Comparison of ENCODE assay signal across 8 cellular contexts in the genomic region with DNA sequence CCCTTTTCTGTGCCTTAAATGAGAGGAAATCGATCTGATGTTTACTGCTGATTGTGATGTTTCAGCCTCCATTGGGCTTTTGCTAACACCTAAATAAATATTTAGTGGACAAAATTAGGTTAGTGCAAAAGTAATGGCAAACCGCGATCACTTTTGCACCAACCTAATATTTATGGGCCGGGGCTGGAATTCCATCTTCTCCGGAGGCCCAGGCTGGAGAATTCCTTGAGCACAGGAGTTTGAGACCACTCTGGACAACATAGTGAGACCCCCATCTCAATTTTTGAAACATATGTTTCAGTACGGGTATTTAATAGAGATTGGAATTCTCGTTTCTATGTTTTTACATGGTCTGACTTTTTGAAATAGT. TPM values are rescaled to one million over a fixed set of nuclear protein-coding genes. Genes with fewer than 3 reads are reported as not detected.
DNase-seq lines count a peak whose midpoint lies in the region; ATAC-seq and TF ChIP-seq lines count a peak whose summit lies in the region.

No MANE protein-coding gene starts in this region.

- WGBS in spleen, 5 donors, result 42 to 56% (median 45%) methylated on average over 7 of the region's 7 CpGs

- peak overlapping the region; percentile 98 for H3K27ac Mint-ChIP-seq in activated naive CD8-positive, alpha-beta T cell treated with anti-CD3 and anti-CD28 coated beads, Interleukin-2, amount 10 ng/mL, durations not matched to agents 7 days and 5 days

- H3K27me3 Mint-ChIP-seq in activated naive CD8-positive, alpha-beta T cell treated with anti-CD3 and anti-CD28 coated beads, Interleukin-2, amount 10 ng/mL, durations not matched to agents 7 days and 5 days, result no peaks in the 10 kb centered on the region

- ATAC-seq in activated naive CD8-positive, alpha-beta T cell treated with anti-CD3 and anti-CD28 coated beads, Interleukin-2, amount 10 ng/mL, durations not matched to agents 7 days and 5 days (ENCODE audit: low read depth), result no peak

- POLR2A ChIA-PET in activated naive CD8-positive, alpha-beta T cell treated with anti-CD3 and anti-CD28 coated beads, Interleukin-2, amount 10 ng/mL, durations not matched to agents 7 days and 5 days (lab: Charles Lee), result interaction anchor here (1.4 to 2.4 kb wide), 2 partner anchors 27 to 34 kb away, joined by 15 to 17 read pairs; a partner anchor contains a TSS

- peaks cover 6% of the 10 kb centered on the region for H3K4me1 Mint-ChIP-seq in activated naive CD8-positive, alpha-beta T cell treated with anti-CD3 and anti-CD28 coated beads, Interleukin-2, amount 10 ng/mL, durations not matched to agents 7 days and 5 days

- peaks cover 0 to 17% (median 11%) of the 10 kb centered on the region in 6 donors for H3K4me1 ChIP-seq in spleen

- H3K27me3 ChIP-seq in HL-60 (ENCODE audit: insufficient read depth, poor library complexity, severe bottlenecking), result no peaks in the 10 kb centered on the region
- no peaks in the 10 kb centered on the region for H3K27me3 ChIP-seq in spleen (replicated peaks in 1 of 7)

- no peak for TF ChIP-seq POLR2A in spleen (IDR thresholded peaks at IDR 0.05)

- TF ChIP-seq CTCF in HL-60 (IDR thresholded peaks at IDR 0.05; ENCODE audit: insufficient read depth, low read length) (no peak), spleen (IDR thresholded peaks at IDR 0.05 in 8 of 11, conservative IDR thresholded peaks at IDR 0.05 in 3 of 11) (no peak)

- H3K9me3 Mint-ChIP-seq in activated naive CD8-positive, alpha-beta T cell treated with anti-CD3 and anti-CD28 coated beads, Interleukin-2, amount 10 ng/mL, durations not matched to agents 7 days and 5 days, result peaks cover 37% of the 10 kb centered on the region

- intact Hi-C loops in spleen (cut with DNase I; ENCODE audit: low total_unique reads), result no loop called here

- H3K4me3 ChIP-seq in HL-60 (replicated peaks; ENCODE audit: insufficient read depth, low read length), result peak overlapping the region; percentile 56
- peak overlapping the region; percentile 70 for H3K4me3 ChIP-seq in iPS-11a (ENCODE audit: low read depth, low read length)
- peak overlapping the region; percentile 51 to 80 (median 60) for H3K4me3 ChIP-seq in spleen

- peaks cover 0 to 62% (median 36%) of the 10 kb centered on the region in 6 donors for H3K36me3 ChIP-seq in spleen

- H3K9me3 ChIP-seq in spleen, result peaks cover 10 to 97% (median 94%) of the 10 kb centered on the region in 8 donors

- H3K27ac ChIP-seq in HL-60 (replicated peaks) (peak overlapping the region; percentile 67), spleen (peak overlapping the region; percentile 90 to 95 (median 94))

- peaks cover 63% of the 10 kb centered on the region for H3K36me3 Mint-ChIP-seq in activated naive CD8-positive, alpha-beta T cell treated with anti-CD3 and anti-CD28 coated beads, Interleukin-2, amount 10 ng/mL, durations not matched to agents 7 days and 5 days

- peak overlapping the region; percentile 91 for H3K4me3 Mint-ChIP-seq in activated naive CD8-positive, alpha-beta T cell treated with anti-CD3 and anti-CD28 coated beads, Interleukin-2, amount 10 ng/mL, durations not matched to agents 7 days and 5 days

- no peak for DNase-seq in HL-60 (ENCODE audit: low read depth in 1 of 2, low spot score in 1 of 2)
- no peak for DNase-seq in activated naive CD8-positive, alpha-beta T cell treated with anti-CD3 and anti-CD28 coated beads, Interleukin-2, amount 10 ng/mL, durations not matched to agents 7 days and 5 days
- DNase-seq in spleen, result no peak
- DNase-seq in NCI-H2196 treated with DMSO at 0.1 percent for 48 hours (lab: John Stamatoyannopoulos, UW; ENCODE audit: unreplicated experiment), result no peak
- no peak for DNase-seq in ecto neural progenitor cell (ENCODE audit: low spot score)
- DNase-seq in NCI-H2227 treated with DMSO at 0.1 percent for 48 hours (lab: John Stamatoyannopoulos, UW), result no peak
- DNase-seq in NCI-H526 (lab: John Stamatoyannopoulos, UW), result no peak

RNA-seq across cellular contexts. Expression of a gene that starts 0.6 kb away (rescaled TPM):
- 10 to 100 TPM; 30.1 to 31.1 TPM for total RNA-seq in activated naive CD8-positive, alpha-beta T cell treated with anti-CD3 and anti-CD28 coated beads, Interleukin-2, amount 10 ng/mL, durations not matched to agents 7 days and 5 days
- total RNA-seq in spleen, result 10 to 100 TPM; 18.8 to 31.7 (median 21.2) TPM
- polyA plus RNA-seq in spleen, result 10 to 100 TPM; 14.8 to 21.9 (median 18.6) TPM

RNA-seq across cellular contexts. Expression of a gene that starts 27.3 kb away (rescaled TPM):
- total RNA-seq in activated naive CD8-positive, alpha-beta T cell treated with anti-CD3 and anti-CD28 coated beads, Interleukin-2, amount 10 ng/mL, durations not matched to agents 7 days and 5 days, result 10 to 100 TPM; 31.7 to 33.0 TPM
- 10 to 100 TPM; 23.8 to 38.1 (median 28.7) TPM for total RNA-seq in spleen
- 1 to 10 TPM; 6.9 to 8.3 (median 7.9) TPM for polyA plus RNA-seq in spleen

RNA-seq across cellular contexts. Expression of a gene that starts 34.3 kb away (rescaled TPM):
- total RNA-seq in activated naive CD8-positive, alpha-beta T cell treated with anti-CD3 and anti-CD28 coated beads, Interleukin-2, amount 10 ng/mL, durations not matched to agents 7 days and 5 days, result 1 to 10 TPM; 3.3 to 3.9 TPM
- total RNA-seq in spleen, result 1 to 10 TPM; 1.3 to 6.4 (median 2.3) TPM
- 1 to 10 TPM in 2 of 3 donors, under 1 TPM in 1; 0.91 to 1.5 (median 1.5) TPM for polyA plus RNA-seq in spleen

RNA-seq across cellular contexts. Expression of a gene that starts 58.6 kb away (rescaled TPM):
- total RNA-seq in activated naive CD8-positive, alpha-beta T cell treated with anti-CD3 and anti-CD28 coated beads, Interleukin-2, amount 10 ng/mL, durations not matched to agents 7 days and 5 days, result not detected
- not detected for total RNA-seq in spleen
- under 1 TPM in 1 of 3 donors, not detected in 2; 0.11 TPM for polyA plus RNA-seq in spleen
